ENCODE assay signal across 8 cellular contexts in genomic region chr6:35495258-35496035, GRCh38. TPM values are rescaled to one million over a fixed set of nuclear protein-coding genes. Genes with fewer than 3 reads are reported as not detected.
DNase-seq lines count a peak whose midpoint lies in the region; ATAC-seq and TF ChIP-seq lines count a peak whose summit lies in the region.

No MANE protein-coding gene starts in this region.

- H3K9ac ChIP-seq in H9 (ENCODE audit: extremely low read depth, insufficient read length, low read length) (no peak overlapping the region), iPS-18a (ENCODE audit: low read length) (peak overlapping the region; percentile 44), smooth muscle cell (ENCODE audit: low read depth) (peak overlapping the region; percentile 95)

- no peak overlapping the region for H2BK12ac ChIP-seq in H9 (ENCODE audit: insufficient read length, low read depth, low read length)

- no peak overlapping the region for H3K14ac ChIP-seq in H9 (ENCODE audit: insufficient read depth, low read length)

- H3K27ac ChIP-seq in H9 (ENCODE audit: insufficient read length, low read depth, low read length) (no peak overlapping the region), iPS-18a (ENCODE audit: low read length) (no peak overlapping the region), smooth muscle cell (ENCODE audit: low read depth) (peak overlapping the region; percentile 94)

- no peak overlapping the region for H2BK20ac ChIP-seq in H9 (ENCODE audit: low read depth, low read length, poor library complexity, severe bottlenecking)

- no peak overlapping the region; a peak in 1 of 7 replicates for H3K27ac Mint-ChIP-seq in H9
- peak overlapping the region; percentile 19 for H3K27ac Mint-ChIP-seq in activated T-helper 2 cell treated with anti-CD3 and anti-CD28 coated beads, Interferon-gamma antibody, Interleukin-2, Interleukin-4, amounts not matched to agents 10 μg/mL and 5 μg/mL and 100 μg/mL, durations not matched to agents 14 hours and 24 hours and 36 hours

- no peak overlapping the region for H3K18ac ChIP-seq in H9 (ENCODE audit: insufficient read length, low read depth, low read length)

- peaks cover 3% of the 10 kb centered on the region for H4K20me1 ChIP-seq in H9 (ENCODE audit: control insufficient read depth, insufficient read depth, insufficient read length)
- peaks cover 56% of the 10 kb centered on the region for H4K20me1 ChIP-seq in smooth muscle cell (ENCODE audit: low read depth)

- H3K9me3 ChIP-seq in H9 (ENCODE audit: control insufficient read depth, low read depth, low read length) (no peaks in the 10 kb centered on the region), iPS-18a (ENCODE audit: control insufficient read depth, low read depth, low read length) (no peaks in the 10 kb centered on the region), smooth muscle cell (replicated peaks; ENCODE audit: low read depth) (no peaks in the 10 kb centered on the region)

- H3K4me3 ChIP-seq in iPS-18a (ENCODE audit: low read length) (peak overlapping the region; percentile 58), smooth muscle cell (peak overlapping the region; percentile 99)

- no peak overlapping the region for H3T11ph ChIP-seq in H9 (ENCODE audit: low read length)

- H3K4me3 Mint-ChIP-seq in H9: peak overlapping the region; percentile 77 to 87
- peak overlapping the region; percentile 71 for H3K4me3 Mint-ChIP-seq in activated T-helper 2 cell treated with anti-CD3 and anti-CD28 coated beads, Interferon-gamma antibody, Interleukin-2, Interleukin-4, amounts not matched to agents 10 μg/mL and 5 μg/mL and 100 μg/mL, durations not matched to agents 14 hours and 24 hours and 36 hours (ENCODE audit: low read depth)

- peaks cover 59 to 64% of the 10 kb centered on the region in 2 experiments for H3K4me1 Mint-ChIP-seq in H9
- peaks cover 3% of the 10 kb centered on the region for H3K4me1 Mint-ChIP-seq in activated T-helper 2 cell treated with anti-CD3 and anti-CD28 coated beads, Interferon-gamma antibody, Interleukin-2, Interleukin-4, amounts not matched to agents 10 μg/mL and 5 μg/mL and 100 μg/mL, durations not matched to agents 14 hours and 24 hours and 36 hours (ENCODE audit: low read depth)

- no peak overlapping the region for H3K4ac ChIP-seq in H9 (ENCODE audit: low read depth, low read length)

- no peak overlapping the region for H3K56ac ChIP-seq in H9 (ENCODE audit: insufficient read length, low read depth, low read length)

- H3K36me3 ChIP-seq in iPS-18a (ENCODE audit: control insufficient read depth, low read depth, low read length): no peaks in the 10 kb centered on the region
- no peaks in the 10 kb centered on the region for H3K36me3 ChIP-seq in smooth muscle cell (ENCODE audit: low read depth)

- DNase-seq in H9: no peak
- no peak for DNase-seq in activated T-helper 2 cell treated with anti-CD3 and anti-CD28 coated beads, Interferon-gamma antibody, Interleukin-2, Interleukin-4, amounts not matched to agents 10 μg/mL and 5 μg/mL and 100 μg/mL, durations not matched to agents 14 hours and 24 hours and 36 hours (ENCODE audit: low spot score)
- no peak for DNase-seq in smooth muscle cell (lab: John Stamatoyannopoulos, UW; ENCODE audit: unreplicated experiment)
- no peak for DNase-seq in SKM-1 treated with dmso at 0.1 percent for 144 hours (lab: John Stamatoyannopoulos, UW; ENCODE audit: unreplicated experiment)
- DNase-seq in NCI-H526 treated with DMSO at 0.1 percent for 48 hours (lab: John Stamatoyannopoulos, UW): no peak

- H2BK5ac ChIP-seq in H9 (ENCODE audit: insufficient read length, low read length): no peak overlapping the region

- no peak overlapping the region for H2BK15ac ChIP-seq in H9 (ENCODE audit: low read depth, low read length)

- no peak overlapping the region for H3K23ac ChIP-seq in H9 (ENCODE audit: insufficient read length, low read depth, low read length)

- H2AFZ ChIP-seq in H9 (ENCODE audit: low read length) (no peak overlapping the region), smooth muscle cell (ENCODE audit: low read depth) (no peak overlapping the region)

- no CpG with 5 or more reads among the region's 9 CpGs for WGBS in H9 (ENCODE audit: extremely low coverage, insufficient read length, low lambda C conversion rate)
- 29% methylated on average over 9 of the region's 9 CpGs for WGBS in smooth muscle cell (ENCODE audit: low lambda C conversion rate)

- peak overlapping the region; percentile 49 for H3K4me2 ChIP-seq in H9 (ENCODE audit: insufficient read depth, insufficient read length, low read length)
- peak overlapping the region; percentile 99 for H3K4me2 ChIP-seq in smooth muscle cell

- H3K79me1 ChIP-seq in H9 (ENCODE audit: insufficient read depth, low read depth, low read length, poor library complexity, severe bottlenecking): no peaks in the 10 kb centered on the region

- no peaks in the 10 kb centered on the region for H3K9me3 Mint-ChIP-seq in H9
- no peaks in the 10 kb centered on the region for H3K9me3 Mint-ChIP-seq in activated T-helper 2 cell treated with anti-CD3 and anti-CD28 coated beads, Interferon-gamma antibody, Interleukin-2, Interleukin-4, amounts not matched to agents 10 μg/mL and 5 μg/mL and 100 μg/mL, durations not matched to agents 14 hours and 24 hours and 36 hours

- H3K23me2 ChIP-seq in H9 (ENCODE audit: insufficient read length, low read depth, low read length, poor library complexity, severe bottlenecking): peaks cover 17% of the 10 kb centered on the region

- H4K8ac ChIP-seq in H9 (replicated peaks; ENCODE audit: insufficient read length, low read depth, low read length): no peak overlapping the region

- intact Hi-C loops in activated T-helper 2 cell treated with anti-CD3 and anti-CD28 coated beads, Interferon-gamma antibody, Interleukin-2, Interleukin-4, amounts not matched to agents 10 μg/mL and 5 μg/mL and 100 μg/mL, durations not matched to agents 14 hours and 24 hours and 36 hours (cut with micrococcal nuclease): no loop called here

- H3K36me3 Mint-ChIP-seq in H9 (ENCODE audit: insufficient read depth in 1 of 3, low read depth in 3 of 3): peaks cover 0 to 4% (median 0%) of the 10 kb centered on the region in 3 experiments; a peak in 2 of 7 replicates
- H3K36me3 Mint-ChIP-seq in activated T-helper 2 cell treated with anti-CD3 and anti-CD28 coated beads, Interferon-gamma antibody, Interleukin-2, Interleukin-4, amounts not matched to agents 10 μg/mL and 5 μg/mL and 100 μg/mL, durations not matched to agents 14 hours and 24 hours and 36 hours (ENCODE audit: low read depth): no peaks in the 10 kb centered on the region

- no peak overlapping the region for H4K91ac ChIP-seq in H9 (ENCODE audit: insufficient read length, low read depth, low read length)

- H2BK120ac ChIP-seq in H9 (ENCODE audit: low read depth, low read length, poor library complexity, severe bottlenecking): no peak overlapping the region

- H3K27me3 ChIP-seq in H9 (ENCODE audit: insufficient read depth, low read length) (no peaks in the 10 kb centered on the region; the same call in 1 of the 2 replicates), iPS-18a (ENCODE audit: control insufficient read depth, insufficient read depth, low read length) (peaks cover 21% of the 10 kb centered on the region), smooth muscle cell (ENCODE audit: low read depth) (no peaks in the 10 kb centered on the region)

- H3K4me1 ChIP-seq in H9 (ENCODE audit: insufficient read depth, low read length) (peaks cover 15% of the 10 kb centered on the region; the same call in 1 of the 2 replicates), iPS-18a (ENCODE audit: control insufficient read depth, low read depth, low read length) (peaks cover 62% of the 10 kb centered on the region), smooth muscle cell (ENCODE audit: low read depth) (peaks cover 59% of the 10 kb centered on the region)

- H2AK5ac ChIP-seq in H9 (ENCODE audit: insufficient read length, low read length): no peak overlapping the region

- peaks cover 33% of the 10 kb centered on the region for H3K27me3 Mint-ChIP-seq in H9 (ENCODE audit: low read depth)
- peaks cover 25% of the 10 kb centered on the region for H3K27me3 Mint-ChIP-seq in activated T-helper 2 cell treated with anti-CD3 and anti-CD28 coated beads, Interferon-gamma antibody, Interleukin-2, Interleukin-4, amounts not matched to agents 10 μg/mL and 5 μg/mL and 100 μg/mL, durations not matched to agents 14 hours and 24 hours and 36 hours (ENCODE audit: low read depth)

- TF ChIP-seq CTCF in H9 (conservative IDR thresholded peaks at IDR 0.05) (no peak), smooth muscle cell (IDR thresholded peaks at IDR 0.05; ENCODE audit: borderline replicate concordance, insufficient read depth, poor library complexity, severe bottlenecking) (no peak)

- H4K5ac ChIP-seq in H9 (ENCODE audit: insufficient read length, low read depth, low read length): no peak overlapping the region

- H3F3A ChIP-seq in smooth muscle cell (ENCODE audit: low read depth): peaks cover 20% of the 10 kb centered on the region

- ATAC-seq in HG02610 (IDR thresholded peaks at IDR 0.05; ENCODE audit: unreplicated experiment) (no peak), HG03354 (IDR thresholded peaks at IDR 0.05; ENCODE audit: poor library complexity, severe bottlenecking, unreplicated experiment) (no peak)

- H3K79me2 ChIP-seq in H9 (ENCODE audit: insufficient read depth, low read length) (peaks cover 2% of the 10 kb centered on the region; the same call in 1 of the 2 replicates), smooth muscle cell (ENCODE audit: low read depth) (peaks cover 72% of the 10 kb centered on the region)

RNA-seq across cellular contexts. Expression of gene TEAD3, which starts 1.4 kb away (rescaled TPM):
- 24.3 and 27.0 TPM in 2 replicates for total RNA-seq in H9 (2021)
- 1.8 and 2.0 TPM in 2 replicates for total RNA-seq in activated T-helper 2 cell treated with anti-CD3 and anti-CD28 coated beads, Interferon-gamma antibody, Interleukin-2, Interleukin-4, amounts not matched to agents 10 μg/mL and 5 μg/mL and 100 μg/mL, durations not matched to agents 14 hours and 24 hours and 36 hours
- 22.5 and 29.1 TPM in 2 replicates for total RNA-seq in smooth muscle cell
- polyA plus RNA-seq in smooth muscle cell: 40.6 and 42.8 TPM in 2 replicates

RNA-seq across cellular contexts. Expression of gene TULP1, which starts 17.2 kb away (rescaled TPM):
- total RNA-seq in H9 (2021) (0.29 TPM in 1 of 2 replicates, not detected in the other), smooth muscle cell (0.31 TPM in 1 of 2 replicates, not detected in the other)
- not detected in 2 replicates for total RNA-seq in activated T-helper 2 cell treated with anti-CD3 and anti-CD28 coated beads, Interferon-gamma antibody, Interleukin-2, Interleukin-4, amounts not matched to agents 10 μg/mL and 5 μg/mL and 100 μg/mL, durations not matched to agents 14 hours and 24 hours and 36 hours
- 0.26 and 0.78 TPM in 2 replicates for polyA plus RNA-seq in smooth muscle cell

RNA-seq across cellular contexts. Expression of gene RPL10A, which starts 27.2 kb away (rescaled TPM):
- total RNA-seq in H9 (2021) (1,826 and 1,830 TPM in 2 replicates), smooth muscle cell (1,012 and 1,090 TPM in 2 replicates)
- 1,727 and 1,773 TPM in 2 replicates for total RNA-seq in activated T-helper 2 cell treated with anti-CD3 and anti-CD28 coated beads, Interferon-gamma antibody, Interleukin-2, Interleukin-4, amounts not matched to agents 10 μg/mL and 5 μg/mL and 100 μg/mL, durations not matched to agents 14 hours and 24 hours and 36 hours
- 307 and 339 TPM in 2 replicates for polyA plus RNA-seq in smooth muscle cell

RNA-seq across cellular contexts. Expression of gene FANCE, which starts 43.3 kb away (rescaled TPM):
- total RNA-seq in H9 (2021): 8.4 and 10.9 TPM in 2 replicates
- 20.6 and 21.1 TPM in 2 replicates for total RNA-seq in activated T-helper 2 cell treated with anti-CD3 and anti-CD28 coated beads, Interferon-gamma antibody, Interleukin-2, Interleukin-4, amounts not matched to agents 10 μg/mL and 5 μg/mL and 100 μg/mL, durations not matched to agents 14 hours and 24 hours and 36 hours
- 2.3 and 3.6 TPM in 2 replicates for total RNA-seq in smooth muscle cell
- 5.6 and 7.3 TPM in 2 replicates for polyA plus RNA-seq in smooth muscle cell
